Comparison of ENCODE assay signal across 8 cellular contexts in genomic region chr2:197286805-197287595, GRCh38. TPM values are rescaled to one million over a fixed set of nuclear protein-coding genes. Genes with fewer than 3 reads are reported as not detected.
DNase-seq lines count a peak whose midpoint lies in the region; ATAC-seq and TF ChIP-seq lines count a peak whose summit lies in the region.

No MANE protein-coding gene starts in this region.

- TF ChIP-seq POLR2A in suprapubic skin (IDR thresholded peaks at IDR 0.05), result no peak

- no peak for TF ChIP-seq CTCF in suprapubic skin (IDR thresholded peaks at IDR 0.05)

- peak; percentile 89 for ATAC-seq in GM21423 (IDR thresholded peaks at IDR 0.05; ENCODE audit: unreplicated experiment)

- H3K4me1 ChIP-seq in suprapubic skin, result no peaks in the 10 kb centered on the region

- DNase-seq in GM03348 (ENCODE audit: low spot score), result peak; percentile 89
- peak; percentile 72 for DNase-seq in HS-5 (ENCODE audit: low read depth)
- DNase-seq in activated CD8-positive, alpha-beta memory T cell treated with anti-CD3 and anti-CD28 coated beads, Interleukin-2, amount 50 U/mL, for 4 hours, result peak; percentile 44
- DNase-seq in foreskin melanocyte, result peak; percentile 82
- DNase-seq in smooth muscle cell of the brain vasculature (ENCODE audit: low read depth, low spot score), result peak; percentile 66
- no peak for DNase-seq in suprapubic skin (ENCODE audit: low spot score in 2 of 2)
- DNase-seq in NCI-H774 (lab: John Stamatoyannopoulos, UW), result no peak

- H3K27me3 ChIP-seq in suprapubic skin, result no peaks in the 10 kb centered on the region

- no peak for TF ChIP-seq EP300 in suprapubic skin (IDR thresholded peaks at IDR 0.05)

- no peak overlapping the region for H3K27ac ChIP-seq in suprapubic skin

- 62% methylated on average over 8 of the region's 8 CpGs for WGBS in suprapubic skin

- H3K36me3 ChIP-seq in suprapubic skin, result no peaks in the 10 kb centered on the region

- H3K4me3 ChIP-seq in suprapubic skin, result no peak overlapping the region

- no peaks in the 10 kb centered on the region for H3K9me3 ChIP-seq in suprapubic skin

RNA-seq across cellular contexts. Expression of gene ANKRD44, which starts 23.6 kb away (rescaled TPM):
- total RNA-seq in suprapubic skin, result 10 to 100 TPM in 3 of 4 donors, 1 to 10 TPM in 1; 6.3 to 34.4 (median 17.8) TPM

Comparison
In these comparisons a context has a peak if more than half of its experiments do, and no peak if none do; other contexts are left out.
1. DNase-seq: peak in GM03348 (single experiment), HS-5 (single experiment), activated CD8-positive, alpha-beta memory T cell treated with anti-CD3 and anti-CD28 coated beads, Interleukin-2, amount 50 U/mL, for 4 hours (single experiment), foreskin melanocyte (single experiment) and smooth muscle cell of the brain vasculature (single experiment); none in suprapubic skin (0 of 2) and NCI-H774 (single experiment).